ENCODE assay signal across 11 cellular contexts in genomic region chr1:21337459-21337930, GRCh38. TPM values are rescaled to one million over a fixed set of nuclear protein-coding genes. Genes with fewer than 3 reads are reported as not detected.
DNase-seq lines count a peak whose midpoint lies in the region; ATAC-seq, FAIRE-seq and TF ChIP-seq lines count a peak whose summit lies in the region.
"Had no signal": no experiment of that assay in that cellular context is flagged by ENCODE, and none has a peak within 500 bp of the region (broad histone marks: within the 10 kb centered on the region; RNA-seq: fewer than 3 reads in every experiment).

No MANE protein-coding gene starts in this region.

- no peak overlapping the region for H2AFZ ChIP-seq in HepG2 (ENCODE audit: low read length)

- no peaks in the 10 kb centered on the region for H3K36me3 ChIP-seq in HepG2 (replicated peaks in 1 of 2; ENCODE audit: control insufficient read depth in 1 of 2, insufficient read depth in 2 of 2, low read length in 2 of 2)
- H3K36me3 ChIP-seq in tibial artery = peaks cover 0 to 9% (median 8%) of the 10 kb centered on the region in 3 donors
- H3K36me3 ChIP-seq: SJCRH30 had no signal

- H3K27ac Mint-ChIP-seq in activated T-cell treated with anti-CD3 and anti-CD28 coated beads, Interleukin-2, amount 50 U/mL, for 72 hours = peak overlapping the region; percentile 83

- FAIRE-seq in HepG2 (lab: Jason Lieb, UNC) = no peak

- peaks cover 97% of the 10 kb centered on the region for H3K4me1 Mint-ChIP-seq in activated T-cell treated with anti-CD3 and anti-CD28 coated beads, Interleukin-2, amount 50 U/mL, for 72 hours (ENCODE audit: low read depth)
- peaks cover 87% of the 10 kb centered on the region for H3K4me1 Mint-ChIP-seq in activated T-cell treated with anti-CD3 and anti-CD28 coated beads, Interleukin-2, amount 50 U/mL, for 4 hours (ENCODE audit: low read depth)

- peaks cover 2 to 12% of the 10 kb centered on the region in 2 donors for H3K36me3 Mint-ChIP-seq in activated T-cell treated with anti-CD3 and anti-CD28 coated beads, Interleukin-2, amount 50 U/mL, for 72 hours (ENCODE audit: insufficient read depth in 2 of 2)
- peaks cover 10% of the 10 kb centered on the region for H3K36me3 Mint-ChIP-seq in activated T-cell treated with anti-CD3 and anti-CD28 coated beads, Interleukin-2, amount 50 U/mL, for 4 hours (ENCODE audit: insufficient read depth)

- CTCF ChIA-PET in HepG2 (lab: Yijun Ruan, JAX; ENCODE audit: low intra/inter-chr PET ratio, low total read pairs) = no interaction called here

- H3K27me3 ChIP-seq in HepG2 (ENCODE audit: control insufficient read depth in 1 of 2, insufficient read depth in 2 of 2, low read length in 2 of 2) = no peaks in the 10 kb centered on the region
- no peaks in the 10 kb centered on the region for H3K27me3 ChIP-seq in tibial artery
- H3K27me3 ChIP-seq: SJCRH30 had no signal

- H3K4me3 ChIP-seq in HepG2 (replicated peaks in 1 of 3; ENCODE audit: insufficient read depth in 1 of 3, low read depth in 2 of 3, low read length in 3 of 3) = peak overlapping the region in 1 of 3 experiments; percentile 49; a peak in 2 of 6 replicates
- H3K4me3 ChIP-seq in tibial artery = peak overlapping the region; percentile 6 to 19
- H3K4me3 ChIP-seq: SJCRH30 had no signal

- WGBS in HepG2 (ENCODE audit: low lambda C conversion rate) = 40% methylated on average over 8 of the region's 8 CpGs

- H3K27ac ChIP-seq in HepG2 (ENCODE audit: extremely low read length, insufficient read depth, low read length) = peak overlapping the region; percentile 38
- peak overlapping the region; percentile 95 to 96 for H3K27ac ChIP-seq in tibial artery
- H3K27ac ChIP-seq: epithelial cell of prostate, SJCRH30 had no signal

- intact Hi-C loops in HepG2 (cut with micrococcal nuclease; ENCODE audit: unreplicated experiment) = loop anchor here (5.0 kb wide), 1 partner anchor 70 kb away; no protein-coding TSS in a partner anchor
- intact Hi-C loops in tibial artery (cut with DNase I; ENCODE audit: low total_unique reads) = no loop called here

- no TSS peak for BruUV-seq in HepG2 (replicated peaks; lab: Mats Ljungman, UMichigan)

- in situ Hi-C loops in HepG2 (cut with HindIII; ENCODE audit: extremely low pct_ligation_motif_present, low pct_unique_long_range_greater_than_20kb) = no loop called here

- H3K4me1 ChIP-seq in HepG2 (ENCODE audit: insufficient read depth, low read length) (peaks cover 95% of the 10 kb centered on the region), tibial artery (peaks cover 5 to 99% (median 95%) of the 10 kb centered on the region in 4 donors)

- H3K27me3 Mint-ChIP-seq in activated T-cell treated with anti-CD3 and anti-CD28 coated beads, Interleukin-2, amount 50 U/mL, for 72 hours (ENCODE audit: low read depth) = no peaks in the 10 kb centered on the region
- no peaks in the 10 kb centered on the region for H3K27me3 Mint-ChIP-seq in activated T-cell treated with anti-CD3 and anti-CD28 coated beads, Interleukin-2, amount 50 U/mL, for 4 hours (ENCODE audit: low read depth)

- TF ChIP-seq RAD21 in HepG2 (CRISPR knock-in tag; IDR thresholded peaks at IDR 0.05) = no peak

- DNase-seq in activated T-cell treated with anti-CD3 and anti-CD28 coated beads, Interleukin-2, amount 50 U/mL, for 72 hours = no peak
- DNase-seq in activated T-cell treated with anti-CD3 and anti-CD28 coated beads, Interleukin-2, amount 50 U/mL, for 4 hours = no peak
- DNase-seq in SHP77 treated with DMSO at 0.1 percent for 48 hours (lab: John Stamatoyannopoulos, UW) = peak; percentile 55
- DNase-seq in HepG2 (ENCODE audit: low spot score) = no peak
- DNase-seq in tibial artery = no peak
- no peak for DNase-seq in AG08396 (ENCODE audit: low spot score)
- DNase-seq in activated gamma-delta T cell (lab: John Stamatoyannopoulos, UW) = no peak
- no peak for DNase-seq in NCI-H524 (lab: John Stamatoyannopoulos, UW)
- DNase-seq: Calu3, SJCRH30 had no signal

- no peaks in the 10 kb centered on the region for H3K9me3 ChIP-seq in HepG2 (ENCODE audit: low read length)
- H3K9me3 ChIP-seq in tibial artery = no peaks in the 10 kb centered on the region
- H3K9me3 ChIP-seq: SJCRH30 had no signal

- ATAC-seq in activated T-cell treated with anti-CD3 and anti-CD28 coated beads, Interleukin-2, amount 50 U/mL, for 72 hours (replicated peaks in 1 of 2) = no peak
- no peak for ATAC-seq in activated T-cell treated with anti-CD3 and anti-CD28 coated beads, Interleukin-2, amount 50 U/mL, for 4 hours
- no peak for ATAC-seq in HepG2

- H3K4me3 Mint-ChIP-seq in activated T-cell treated with anti-CD3 and anti-CD28 coated beads, Interleukin-2, amount 50 U/mL, for 72 hours = no peak overlapping the region
- no peak overlapping the region for H3K4me3 Mint-ChIP-seq in activated T-cell treated with anti-CD3 and anti-CD28 coated beads, Interleukin-2, amount 50 U/mL, for 4 hours

- peak overlapping the region; percentile 77 for H3K4me2 ChIP-seq in HepG2 (ENCODE audit: low read depth, low read length)

- no peak for TF ChIP-seq POLR2A in HepG2 (IDR thresholded peaks at IDR 0.05; ENCODE audit: insufficient read depth in 1 of 2, low read depth in 2 of 2, low read length in 2 of 2)

- H3K9ac ChIP-seq in HepG2 (ENCODE audit: insufficient read depth, low read depth, low read length) = no peak overlapping the region

- no peak for TF ChIP-seq CTCF in HepG2 (CRISPR knock-in tag; IDR thresholded peaks at IDR 0.05)
- no peak for TF ChIP-seq CTCF in tibial artery (IDR thresholded peaks at IDR 0.05)

- H3K79me2 ChIP-seq in HepG2 (ENCODE audit: insufficient read depth, low read length) = peaks cover 11% of the 10 kb centered on the region

- peaks cover 3% of the 10 kb centered on the region; the same call in 1 of the 2 replicates for H4K20me1 ChIP-seq in HepG2 (ENCODE audit: insufficient read depth, low read length)

- H3K9me3 Mint-ChIP-seq in activated T-cell treated with anti-CD3 and anti-CD28 coated beads, Interleukin-2, amount 50 U/mL, for 72 hours = no peaks in the 10 kb centered on the region
- no peaks in the 10 kb centered on the region for H3K9me3 Mint-ChIP-seq in activated T-cell treated with anti-CD3 and anti-CD28 coated beads, Interleukin-2, amount 50 U/mL, for 4 hours

- POLR2A ChIA-PET in HepG2 (lab: Yijun Ruan, JAX) = interaction anchor here (0.9 to 3.4 kb wide), 9 partner anchors 8 to 82 kb away, joined by 3 to 43 read pairs (median 6); no protein-coding TSS in a partner anchor

- TF ChIP-seq EP300 in HepG2 (IDR thresholded peaks at IDR 0.05; ENCODE audit: low read depth in 2 of 2, low read length in 2 of 2) (no peak), HepG2 (CRISPR knock-in tag; IDR thresholded peaks at IDR 0.05; ENCODE audit: borderline replicate concordance) (no peak)

TF ChIP-seq in HepG2, 621 proteins besides CTCF, POLR2A, EP300 and RAD21 (continues in another document):
- no peak for TF ChIP-seq KAT7 (CRISPR knock-in tag; IDR thresholded peaks at IDR 0.05; ENCODE audit: borderline replicate concordance)
- TF ChIP-seq ZSCAN9 (CRISPR knock-in tag; IDR thresholded peaks at IDR 0.05; ENCODE audit: borderline replicate concordance) = no peak
- TF ChIP-seq ZNF264 (CRISPR knock-in tag; IDR thresholded peaks at IDR 0.05) = no peak
- TF ChIP-seq MEIS2 (CRISPR knock-in tag; IDR thresholded peaks at IDR 0.05) = no peak
- TF ChIP-seq CREB1 (IDR thresholded peaks at IDR 0.05) = 0 out of 2 replicates have a peak, but pooled peaks have one; percentile 16
- no peak for TF ChIP-seq CREB1 (CRISPR knock-in tag; IDR thresholded peaks at IDR 0.05)

RNA-seq across cellular contexts. Expression of gene ECE1, which starts 47.2 kb away (rescaled TPM):
- 100 to 1,000 TPM; 159 to 193 TPM for total RNA-seq in activated T-cell treated with anti-CD3 and anti-CD28 coated beads, Interleukin-2, amount 50 U/mL, for 72 hours
- total RNA-seq in activated T-cell treated with anti-CD3 and anti-CD28 coated beads, Interleukin-2, amount 50 U/mL, for 4 hours = 100 to 1,000 TPM; 121 to 168 (median 149) TPM
- total RNA-seq in HepG2 (2016; rRNA removed; fragmentation: Illumina TruSeq; extraction: Trizol) = 11.1 and 21.2 TPM in 2 replicates
- 3.1 and 4.6 TPM in 2 replicates for total RNA-seq in HepG2 (2016; cell fraction: cytosol; rRNA removed; fragmentation: Illumina TruSeq; extraction: Trizol; ENCODE audit: low read depth)
- 8.0 and 21.1 TPM in 2 replicates for total RNA-seq in HepG2 (2016; cell fraction: insoluble cytoplasmic fraction; rRNA removed; fragmentation: Illumina TruSeq; extraction: Trizol)
- total RNA-seq in HepG2 (2016; cell fraction: membrane; rRNA removed; fragmentation: Illumina TruSeq; extraction: Trizol) = 5.2 and 6.6 TPM in 2 replicates
- 18.9 and 25.8 TPM in 2 replicates for total RNA-seq in HepG2 (2016; cell fraction: nucleus; rRNA removed; fragmentation: Illumina TruSeq; extraction: Trizol)
- polyA plus RNA-seq in HepG2 (2011; rRNA removed) = 13.5 and 17.0 TPM in 2 replicates
- polyA plus RNA-seq in HepG2 (2011; cell fraction: cytosol; rRNA removed) = 7.9 and 8.8 TPM in 2 replicates
- polyA plus RNA-seq in HepG2 (2011; cell fraction: nucleus; rRNA removed) = 20.3 and 20.8 TPM in 2 replicates
- polyA plus RNA-seq in HepG2 (2012) = 23.5 and 24.3 TPM in 2 replicates
- 1.8 TPM in 2 replicates for polyA plus RNA-seq in HepG2 (2016; cell fraction: cytosol; fragmentation: Illumina TruSeq; extraction: Trizol; ENCODE audit: low read depth)
- 8.3 and 10.9 TPM in 2 replicates for polyA plus RNA-seq in HepG2 (2016; cell fraction: insoluble cytoplasmic fraction; fragmentation: Illumina TruSeq; extraction: Trizol; ENCODE audit: low read depth)
- polyA plus RNA-seq in HepG2 (2016; cell fraction: membrane; fragmentation: Illumina TruSeq; extraction: Trizol; ENCODE audit: low read depth) = 2.8 and 3.4 TPM in 2 replicates
- polyA plus RNA-seq in HepG2 (2016; cell fraction: nucleus; fragmentation: Illumina TruSeq; extraction: Trizol; ENCODE audit: insufficient read depth, low read depth) = 36.4 and 38.3 TPM in 2 replicates
- polyA minus RNA-seq in HepG2 (2011; rRNA and poly(A)+ RNA removed; ENCODE audit: low replicate concordance) = 34.0 and 41.6 TPM in 2 replicates
- 9.9 and 11.8 TPM in 2 replicates for polyA minus RNA-seq in HepG2 (2011; cell fraction: cytosol; rRNA and poly(A)+ RNA removed)
- polyA minus RNA-seq in HepG2 (2011; cell fraction: nucleus; rRNA and poly(A)+ RNA removed) = 11.3 and 11.4 TPM in 2 replicates
